Comparison of ENCODE assay signal across 6 cellular contexts in the genomic region with DNA sequence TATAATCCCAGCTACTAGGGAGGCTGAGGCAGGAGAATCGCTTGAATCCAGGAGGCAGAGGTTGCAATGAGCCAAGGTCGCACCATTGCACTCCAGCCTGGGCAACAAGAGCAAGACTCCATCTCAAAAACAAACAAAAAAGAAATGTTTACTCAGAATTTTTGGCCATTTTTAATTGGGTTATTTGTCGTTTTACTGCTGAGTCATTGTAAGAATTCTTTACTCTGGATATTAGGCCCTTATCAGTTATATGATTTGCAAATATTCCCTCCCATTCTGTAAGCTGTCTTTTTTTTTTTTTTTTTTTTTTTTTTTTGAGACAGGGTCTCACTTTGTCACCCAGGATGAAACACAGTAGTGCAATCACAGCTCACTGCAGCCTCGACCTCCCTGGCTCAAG. TPM values are rescaled to one million over a fixed set of nuclear protein-coding genes. Genes with fewer than 3 reads are reported as not detected.
"Had no signal": no experiment of that assay in that cellular context is flagged by ENCODE, and none has a peak within 500 bp of the region (broad histone marks: within the 10 kb centered on the region; RNA-seq: fewer than 3 reads in every experiment).

No MANE protein-coding gene starts in this region.

RNA-seq across cellular contexts. Expression of a gene that starts 34.0 kb away (rescaled TPM):
- total RNA-seq: GM23338, H4, H7, HFFc6, HT1080 had no signal
- polyA plus RNA-seq: GM23338, IgD-negative memory B cell had no signal

RNA-seq across cellular contexts. Expression of a gene that starts 56.6 kb away (rescaled TPM):
- total RNA-seq: HFFc6, HT1080 had no signal
- polyA plus RNA-seq: IgD-negative memory B cell had no signal
